In the genomic region with DNA sequence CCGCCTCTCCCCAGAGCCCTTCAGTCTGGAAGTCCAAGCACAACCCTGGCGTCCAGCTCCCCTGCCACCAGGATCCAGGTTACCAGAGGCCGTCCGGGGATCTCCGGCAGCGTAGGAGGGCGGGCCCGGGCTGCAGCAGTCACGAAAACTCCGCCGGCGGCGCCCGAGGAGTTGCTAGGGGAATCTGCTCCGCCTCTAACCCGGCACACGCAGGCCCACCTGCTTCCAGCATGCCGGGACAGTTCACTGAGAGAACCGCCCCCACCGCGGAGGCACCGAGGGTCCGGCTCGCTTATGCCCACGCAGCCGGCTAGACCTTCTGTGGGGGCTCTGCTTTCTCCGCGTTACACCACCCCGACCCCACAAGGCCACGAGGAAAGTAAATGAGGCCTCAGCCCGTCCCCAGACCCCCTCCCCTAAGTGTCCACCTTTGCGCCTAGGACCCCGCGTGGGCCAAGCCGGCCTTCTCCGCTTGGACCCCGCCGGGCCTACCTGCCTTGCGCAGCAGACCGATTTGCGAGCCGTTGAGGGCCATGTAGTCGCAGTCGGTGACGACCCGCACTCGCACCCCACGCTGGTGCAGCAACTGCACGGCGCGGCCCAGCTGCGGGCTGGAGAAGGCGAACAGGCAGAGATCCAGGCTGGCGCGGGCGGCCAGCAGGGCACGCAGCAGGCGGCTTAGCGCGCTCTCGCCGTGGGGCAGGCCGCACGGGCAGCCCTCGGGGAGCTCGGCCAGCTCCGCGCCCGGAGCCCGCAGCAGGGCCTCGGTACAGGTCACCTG, we compare ENCODE assay signal across 1 cellular context.
TF ChIP-seq lines count a peak whose summit lies in the region.

No MANE protein-coding gene starts in this region.

TF ChIP-seq in HepG2, 621 proteins besides CTCF, POLR2A, EP300 and RAD21 (continued from another document and continues in another):
- TF ChIP-seq, protein P1, sequence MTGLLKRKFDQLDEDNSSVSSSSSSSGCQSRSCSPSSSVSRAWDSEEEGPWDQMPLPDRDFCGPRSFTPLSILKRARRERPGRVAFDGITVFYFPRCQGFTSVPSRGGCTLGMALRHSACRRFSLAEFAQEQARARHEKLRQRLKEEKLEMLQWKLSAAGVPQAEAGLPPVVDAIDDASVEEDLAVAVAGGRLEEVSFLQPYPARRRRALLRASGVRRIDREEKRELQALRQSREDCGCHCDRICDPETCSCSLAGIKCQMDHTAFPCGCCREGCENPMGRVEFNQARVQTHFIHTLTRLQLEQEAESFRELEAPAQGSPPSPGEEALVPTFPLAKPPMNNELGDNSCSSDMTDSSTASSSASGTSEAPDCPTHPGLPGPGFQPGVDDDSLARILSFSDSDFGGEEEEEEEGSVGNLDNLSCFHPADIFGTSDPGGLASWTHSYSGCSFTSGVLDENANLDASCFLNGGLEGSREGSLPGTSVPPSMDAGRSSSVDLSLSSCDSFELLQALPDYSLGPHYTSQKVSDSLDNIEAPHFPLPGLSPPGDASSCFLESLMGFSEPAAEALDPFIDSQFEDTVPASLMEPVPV (CRISPR knock-in tag; IDR thresholded peaks at IDR 0.05): no peak
- TF ChIP-seq ADNP (CRISPR knock-in tag; IDR thresholded peaks at IDR 0.05) (no peak), ZFY (CRISPR knock-in tag; IDR thresholded peaks at IDR 0.05) (peak; percentile 83; the same call in 1 of the 2 replicates), ZNF816 (CRISPR knock-in tag; IDR thresholded peaks at IDR 0.05; ENCODE audit: borderline replicate concordance) (no peak), AGO2 (optimal IDR thresholded peaks at IDR 0.05; ENCODE audit: low read depth, low read length) (peak; percentile 32), THAP8 (CRISPR knock-in tag; IDR thresholded peaks at IDR 0.05; ENCODE audit: borderline replicate concordance) (peak; percentile 24; the same call in 1 of the 2 replicates), TFAP4 (IDR thresholded peaks at IDR 0.05; ENCODE audit: borderline replicate concordance, low read depth) (0 out of 2 replicates have a peak, but pooled peaks have one; percentile 9), ZFX (CRISPR knock-in tag; IDR thresholded peaks at IDR 0.05; ENCODE audit: low read depth) (peak; percentile 68), ZIK1 (CRISPR knock-in tag; IDR thresholded peaks at IDR 0.05; ENCODE audit: borderline replicate concordance, low read depth) (no peak), JDP2 (CRISPR knock-in tag; IDR thresholded peaks at IDR 0.05; ENCODE audit: borderline replicate concordance) (no peak), THAP11 (CRISPR knock-in tag; IDR thresholded peaks at IDR 0.05) (no peak), ZNF20 (CRISPR knock-in tag; IDR thresholded peaks at IDR 0.05) (no peak), MZF1 (CRISPR knock-in tag; IDR thresholded peaks at IDR 0.05; ENCODE audit: borderline replicate concordance) (no peak), SATB2 (CRISPR knock-in tag; IDR thresholded peaks at IDR 0.05) (no peak), ZNF788 (CRISPR knock-in tag; IDR thresholded peaks at IDR 0.05; ENCODE audit: borderline replicate concordance) (no peak), SP4 (CRISPR knock-in tag; IDR thresholded peaks at IDR 0.05) (no peak), ZNF121 (CRISPR knock-in tag; IDR thresholded peaks at IDR 0.05) (peak; percentile 22; the same call in 1 of the 2 replicates), KIAA2018 (CRISPR knock-in tag; IDR thresholded peaks at IDR 0.05; ENCODE audit: borderline replicate concordance) (0 out of 2 replicates have a peak, but pooled peaks have one; percentile 12), CCDC6 (CRISPR knock-in tag; IDR thresholded peaks at IDR 0.05) (peak; percentile 22; the same call in 1 of the 2 replicates), SMAD1 (CRISPR knock-in tag; IDR thresholded peaks at IDR 0.05; ENCODE audit: borderline replicate concordance, low read depth) (0 out of 2 replicates have a peak, but pooled peaks have one; percentile 22), ZNF691 (CRISPR knock-in tag; IDR thresholded peaks at IDR 0.05; ENCODE audit: borderline replicate concordance, low read depth) (peak; percentile 3; the same call in 1 of the 2 replicates), ZNF333 (CRISPR knock-in tag; IDR thresholded peaks at IDR 0.05; ENCODE audit: borderline replicate concordance) (no peak), ZBTB7A (CRISPR knock-in tag; IDR thresholded peaks at IDR 0.05) (peak; percentile 84), TEAD3 (CRISPR knock-in tag; optimal IDR thresholded peaks at IDR 0.05; ENCODE audit: borderline replicate concordance) (peak; percentile 11), ZNF354B (CRISPR knock-in tag; IDR thresholded peaks at IDR 0.05) (0 out of 2 replicates have a peak, but pooled peaks have one; percentile 33), TOPORS (CRISPR knock-in tag; IDR thresholded peaks at IDR 0.05) (no peak), ZEB1 (IDR thresholded peaks at IDR 0.05; ENCODE audit: insufficient replicate concordance, low read depth) (no peak), TOE1 (CRISPR knock-in tag; IDR thresholded peaks at IDR 0.05) (no peak), WIZ (CRISPR knock-in tag; IDR thresholded peaks at IDR 0.05) (0 out of 2 replicates have a peak, but pooled peaks have one; percentile 57)
- TF ChIP-seq, protein P2, sequence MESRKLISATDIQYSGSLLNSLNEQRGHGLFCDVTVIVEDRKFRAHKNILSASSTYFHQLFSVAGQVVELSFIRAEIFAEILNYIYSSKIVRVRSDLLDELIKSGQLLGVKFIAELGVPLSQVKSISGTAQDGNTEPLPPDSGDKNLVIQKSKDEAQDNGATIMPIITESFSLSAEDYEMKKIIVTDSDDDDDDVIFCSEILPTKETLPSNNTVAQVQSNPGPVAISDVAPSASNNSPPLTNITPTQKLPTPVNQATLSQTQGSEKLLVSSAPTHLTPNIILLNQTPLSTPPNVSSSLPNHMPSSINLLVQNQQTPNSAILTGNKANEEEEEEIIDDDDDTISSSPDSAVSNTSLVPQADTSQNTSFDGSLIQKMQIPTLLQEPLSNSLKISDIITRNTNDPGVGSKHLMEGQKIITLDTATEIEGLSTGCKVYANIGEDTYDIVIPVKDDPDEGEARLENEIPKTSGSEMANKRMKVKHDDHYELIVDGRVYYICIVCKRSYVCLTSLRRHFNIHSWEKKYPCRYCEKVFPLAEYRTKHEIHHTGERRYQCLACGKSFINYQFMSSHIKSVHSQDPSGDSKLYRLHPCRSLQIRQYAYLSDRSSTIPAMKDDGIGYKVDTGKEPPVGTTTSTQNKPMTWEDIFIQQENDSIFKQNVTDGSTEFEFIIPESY (CRISPR knock-in tag; IDR thresholded peaks at IDR 0.05): 0 out of 2 replicates have a peak, but pooled peaks have one; percentile 3
- TF ChIP-seq, protein P3, sequence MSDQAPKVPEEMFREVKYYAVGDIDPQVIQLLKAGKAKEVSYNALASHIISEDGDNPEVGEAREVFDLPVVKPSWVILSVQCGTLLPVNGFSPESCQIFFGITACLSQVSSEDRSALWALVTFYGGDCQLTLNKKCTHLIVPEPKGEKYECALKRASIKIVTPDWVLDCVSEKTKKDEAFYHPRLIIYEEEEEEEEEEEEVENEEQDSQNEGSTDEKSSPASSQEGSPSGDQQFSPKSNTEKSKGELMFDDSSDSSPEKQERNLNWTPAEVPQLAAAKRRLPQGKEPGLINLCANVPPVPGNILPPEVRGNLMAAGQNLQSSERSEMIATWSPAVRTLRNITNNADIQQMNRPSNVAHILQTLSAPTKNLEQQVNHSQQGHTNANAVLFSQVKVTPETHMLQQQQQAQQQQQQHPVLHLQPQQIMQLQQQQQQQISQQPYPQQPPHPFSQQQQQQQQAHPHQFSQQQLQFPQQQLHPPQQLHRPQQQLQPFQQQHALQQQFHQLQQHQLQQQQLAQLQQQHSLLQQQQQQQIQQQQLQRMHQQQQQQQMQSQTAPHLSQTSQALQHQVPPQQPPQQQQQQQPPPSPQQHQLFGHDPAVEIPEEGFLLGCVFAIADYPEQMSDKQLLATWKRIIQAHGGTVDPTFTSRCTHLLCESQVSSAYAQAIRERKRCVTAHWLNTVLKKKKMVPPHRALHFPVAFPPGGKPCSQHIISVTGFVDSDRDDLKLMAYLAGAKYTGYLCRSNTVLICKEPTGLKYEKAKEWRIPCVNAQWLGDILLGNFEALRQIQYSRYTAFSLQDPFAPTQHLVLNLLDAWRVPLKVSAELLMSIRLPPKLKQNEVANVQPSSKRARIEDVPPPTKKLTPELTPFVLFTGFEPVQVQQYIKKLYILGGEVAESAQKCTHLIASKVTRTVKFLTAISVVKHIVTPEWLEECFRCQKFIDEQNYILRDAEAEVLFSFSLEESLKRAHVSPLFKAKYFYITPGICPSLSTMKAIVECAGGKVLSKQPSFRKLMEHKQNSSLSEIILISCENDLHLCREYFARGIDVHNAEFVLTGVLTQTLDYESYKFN (CRISPR knock-in tag; conservative IDR thresholded peaks at IDR 0.05): no peak
- TF ChIP-seq, protein P4, sequence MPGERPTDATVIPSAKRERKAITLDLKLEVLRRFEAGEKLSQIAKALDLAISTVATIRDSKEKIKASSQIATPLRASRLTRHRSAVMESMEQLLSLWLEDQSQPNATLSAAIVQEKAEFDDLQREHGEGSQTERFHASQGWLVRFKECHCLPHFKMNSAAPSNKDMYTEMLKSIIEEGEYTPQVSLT (CRISPR knock-in tag; IDR thresholded peaks at IDR 0.05; ENCODE audit: borderline replicate concordance, low read depth): no peak
